Comparison of ENCODE assay signal across 11 cellular contexts in genomic region chr1:3320246-3321152, GRCh38.
DNase-seq lines count a peak whose midpoint lies in the region; ATAC-seq and TF ChIP-seq lines count a peak whose summit lies in the region.
"Had no signal": no experiment of that assay in that cellular context is flagged by ENCODE, and none has a peak within 500 bp of the region (broad histone marks: within the 10 kb centered on the region; RNA-seq: fewer than 3 reads in every experiment).

No MANE protein-coding gene starts in this region.

- no peaks in the 10 kb centered on the region for H3K27me3 Mint-ChIP-seq in Caco-2 (ENCODE audit: insufficient read depth, unreplicated experiment)
- H3K27me3 Mint-ChIP-seq in T-helper 17 cell, result peaks cover 4% of the 10 kb centered on the region
- H3K27me3 Mint-ChIP-seq: activated CD4-positive, alpha-beta memory T cell treated with anti-CD3 and anti-CD28 coated beads, Interleukin-2, amount 10 ng/mL, durations not matched to agents 7 days and 5 days had no signal

- no peak overlapping the region for H3K27ac Mint-ChIP-seq in Caco-2 (ENCODE audit: unreplicated experiment)
- peak overlapping the region; percentile 27 for H3K27ac Mint-ChIP-seq in T-helper 17 cell
- H3K27ac Mint-ChIP-seq: activated CD4-positive, alpha-beta memory T cell treated with anti-CD3 and anti-CD28 coated beads, Interleukin-2, amount 10 ng/mL, durations not matched to agents 7 days and 5 days had no signal

- no peaks in the 10 kb centered on the region for H3K9me3 Mint-ChIP-seq in Caco-2 (ENCODE audit: unreplicated experiment)

- ATAC-seq in T-helper 17 cell, result no peak
- ATAC-seq in GM21717 (IDR thresholded peaks at IDR 0.05; ENCODE audit: unreplicated experiment), result no peak

- intact Hi-C loops in Caco-2 (cut with micrococcal nuclease; ENCODE audit: unreplicated experiment), result loop anchor here (1.0 to 5.0 kb wide), 6 partner anchors 27 to 308 kb away; partner anchors contain the start of gene PRDM16
- intact Hi-C loops in lower leg skin (cut with DNase I; ENCODE audit: low total_unique reads), result no loop called here

- H3K4me3 Mint-ChIP-seq in Caco-2 (ENCODE audit: unreplicated experiment) (no peak overlapping the region), T-helper 17 cell (no peak overlapping the region)
- H3K4me3 Mint-ChIP-seq: activated CD4-positive, alpha-beta memory T cell treated with anti-CD3 and anti-CD28 coated beads, Interleukin-2, amount 10 ng/mL, durations not matched to agents 7 days and 5 days had no signal

- H3K36me3 Mint-ChIP-seq in Caco-2 (ENCODE audit: insufficient read depth, unreplicated experiment) (peaks cover 7% of the 10 kb centered on the region), T-helper 17 cell (ENCODE audit: low read depth) (peaks cover 2% of the 10 kb centered on the region)

- H3K9me3 ChIP-seq in Caco-2 (no peaks in the 10 kb centered on the region), T-helper 17 cell (ENCODE audit: control insufficient read depth, low read length, poor library complexity, severe bottlenecking) (peaks cover 4% of the 10 kb centered on the region)
- H3K9me3 ChIP-seq: prostate gland, testis had no signal

- H3K27me3 ChIP-seq in Caco-2 (replicated peaks; ENCODE audit: control insufficient read depth, insufficient read depth, low read length), result no peaks in the 10 kb centered on the region
- H3K27me3 ChIP-seq: testis had no signal

- TF ChIP-seq POLR2A in lower leg skin (IDR thresholded peaks at IDR 0.05), result no peak

- POLR2A ChIA-PET in Caco-2 (lab: Charles Lee), result no interaction called here

- no TSS peak for BruUV-seq in Caco-2 (replicated peaks; lab: Mats Ljungman, UMichigan)

- DNase-seq in Caco-2 (peak; percentile 77 to 90), HuH-7.5 (ENCODE audit: low spot score) (peak; percentile 94), T-helper 17 cell (no peak), mucosa of gallbladder (ENCODE audit: low spot score) (peak; percentile 70), G401 (ENCODE audit: low spot score) (no peak), lower leg skin (ENCODE audit: low spot score in 2 of 2) (no peak), NCI-H187 treated with DMSO at 0.1 percent for 48 hours (lab: John Stamatoyannopoulos, UW) (no peak)

- peaks cover 15% of the 10 kb centered on the region for H3K4me1 Mint-ChIP-seq in Caco-2 (ENCODE audit: low read depth, unreplicated experiment)
- peaks cover 5% of the 10 kb centered on the region for H3K4me1 Mint-ChIP-seq in T-helper 17 cell
- H3K4me1 Mint-ChIP-seq: activated CD4-positive, alpha-beta memory T cell treated with anti-CD3 and anti-CD28 coated beads, Interleukin-2, amount 10 ng/mL, durations not matched to agents 7 days and 5 days had no signal

- no peak for TF ChIP-seq CTCF in Caco-2 (IDR thresholded peaks at IDR 0.05; ENCODE audit: insufficient read depth in 1 of 2, low read depth in 1 of 2, low read length in 1 of 2, severe bottlenecking in 1 of 2, unreplicated experiment in 1 of 2)
- no peak for TF ChIP-seq CTCF in lower leg skin (IDR thresholded peaks at IDR 0.05)

- H3K4me3 ChIP-seq in Caco-2 (ENCODE audit: low read depth, low read length) (peak overlapping the region; percentile 11), lower leg skin (ENCODE audit: low read depth, poor library complexity, severe bottlenecking) (no peak overlapping the region)
- H3K4me3 ChIP-seq: prostate gland, testis had no signal

- 49 to 61% methylated on average over 18 of the region's 18 CpGs for WGBS in lower leg skin, 2 donors

- peaks cover 57% of the 10 kb centered on the region for H3K4me1 ChIP-seq in Caco-2
- H3K4me1 ChIP-seq: testis had no signal

- CTCF ChIA-PET in Caco-2 (lab: Charles Lee), result interaction anchor here (0.6 to 1.5 kb wide), 10 partner anchors 10 to 326 kb away, joined by 3 to 7 read pairs (median 3); no protein-coding TSS in a partner anchor

- no peaks in the 10 kb centered on the region for H3K36me3 ChIP-seq in Caco-2 (ENCODE audit: control insufficient read depth, insufficient read depth, low read length)
- H3K36me3 ChIP-seq: prostate gland had no signal

- in situ Hi-C loops in G401 (cut with HindIII; ENCODE audit: low sequenced_read_pairs), result no loop called here

Comparison
In these comparisons a context has a peak if more than half of its experiments do, and no peak if none do; other contexts are left out.
1. DNase-seq: peak in Caco-2 (2 of 2), HuH-7.5 (single experiment) and mucosa of gallbladder (single experiment); none in T-helper 17 cell (0 of 3), G401 (single experiment), lower leg skin (0 of 2) and NCI-H187 treated with DMSO at 0.1 percent for 48 hours (single experiment).